In genomic region chr21:16420086-16420724, GRCh38 we compare ENCODE assay signal across 8 cellular contexts.
DNase-seq lines count a peak whose midpoint lies in the region; ATAC-seq and TF ChIP-seq lines count a peak whose summit lies in the region.

No MANE protein-coding gene starts in this region.

- peak; percentile 57 for ATAC-seq in body of pancreas
- no peak for ATAC-seq in GM19395 (IDR thresholded peaks at IDR 0.05; ENCODE audit: unreplicated experiment)
- no peak for ATAC-seq in HG03280 (IDR thresholded peaks at IDR 0.05; ENCODE audit: unreplicated experiment)
- no peak for ATAC-seq in GM21526 (IDR thresholded peaks at IDR 0.05; ENCODE audit: low FRiP score, unreplicated experiment)

- peak overlapping the region; percentile 21 to 73 (median 53) for H3K27ac ChIP-seq in body of pancreas
- peak overlapping the region; percentile 57 to 78 for H3K27ac ChIP-seq in tibial artery

- TF ChIP-seq CTCF in body of pancreas (IDR thresholded peaks at IDR 0.05) (no peak), tibial artery (IDR thresholded peaks at IDR 0.05) (no peak)

- no peak overlapping the region for H3K4me3 ChIP-seq in body of pancreas
- H3K4me3 ChIP-seq in tibial artery: peak overlapping the region; percentile 46 to 49

- intact Hi-C loops in body of pancreas (cut with DNase I): no loop called here
- intact Hi-C loops in tibial artery (cut with DNase I; ENCODE audit: low total_unique reads): no loop called here

- WGBS in body of pancreas, 2 donors: 8 to 9% methylated on average over 4 of the region's 4 CpGs

- no peaks in the 10 kb centered on the region for H3K9me3 ChIP-seq in body of pancreas
- no peaks in the 10 kb centered on the region for H3K9me3 ChIP-seq in tibial artery

- H3K36me3 ChIP-seq in body of pancreas (replicated peaks in 1 of 2; ENCODE audit: insufficient read depth in 1 of 2, low read depth in 2 of 2) (no peaks in the 10 kb centered on the region), tibial artery (no peaks in the 10 kb centered on the region)

- peaks cover 24% of the 10 kb centered on the region for H3K4me1 ChIP-seq in body of pancreas
- H3K4me1 ChIP-seq in tibial artery: peaks cover 0 to 50% (median 12%) of the 10 kb centered on the region in 4 donors

- DNase-seq in NCI-H1092 (lab: John Stamatoyannopoulos, UW): peak; percentile 65
- DNase-seq in body of pancreas: peak; percentile 29 to 66 (median 55)
- peak; percentile 67 for DNase-seq in kidney tubule cell (ENCODE audit: low spot score)
- peak; percentile 67 to 71 for DNase-seq in tibial artery
- DNase-seq in cortex of kidney (lab: John Stamatoyannopoulos, UW): no peak

- TF ChIP-seq POLR2A in body of pancreas (IDR thresholded peaks at IDR 0.05): no peak

- H3K27me3 ChIP-seq in body of pancreas (no peaks in the 10 kb centered on the region), tibial artery (no peaks in the 10 kb centered on the region)

Comparison
In these comparisons a context has a peak if more than half of its experiments do, and no peak if none do; other contexts are left out.
1. H3K4me3 ChIP-seq: peak in tibial artery (2 of 2); none in body of pancreas (0 of 2).